ENCODE assay signal across 25 cellular contexts in genomic region chr3:34065901-34066300, GRCh38.
"Had no signal": no experiment of that assay in that cellular context is flagged by ENCODE, and none has a peak within 500 bp of the region (broad histone marks: within the 10 kb centered on the region; RNA-seq: fewer than 3 reads in every experiment).

No MANE protein-coding gene starts in this region.

- DNase-seq: colonic mucosa; effector CD8-positive, alpha-beta T cell; endodermal cell; foreskin fibroblast; gastrocnemius medialis; head of caudate nucleus; left ventricle myocardium superior; lower lobe of right lung; naive thymus-derived CD4-positive, alpha-beta T cell; spleen; stimulated activated naive B cell treated with anti-CD40 and anti-IgM and Interleukin-4, amounts not matched to agents 10 μg/mL and 1 μg/mL and 100 μg/mL, for 72 hours; upper lobe of right lung; uterus had no signal

- H3K27ac ChIP-seq: colonic mucosa, epithelial cell of prostate, gastrocnemius medialis, lower lobe of right lung, parathyroid adenoma, prostate gland, right atrium auricular region, skin epidermis, spleen, thoracic aorta, tibial nerve, upper lobe of right lung, uterus had no signal

- H3K4me1 ChIP-seq: colonic mucosa, gastrocnemius medialis, lower lobe of right lung, parathyroid adenoma, prostate gland, right atrium auricular region, spleen, tibial nerve, upper lobe of right lung, uterus had no signal

- H3K27me3 ChIP-seq: colonic mucosa, gastrocnemius medialis, right atrium auricular region, spleen, tibial nerve, upper lobe of right lung, uterus had no signal

- H3K4me1 Mint-ChIP-seq: endodermal cell; naive thymus-derived CD4-positive, alpha-beta T cell; neural crest cell; stimulated activated naive B cell treated with anti-CD40 and anti-IgM and Interleukin-4, amounts not matched to agents 10 μg/mL and 1 μg/mL and 100 μg/mL, for 72 hours had no signal

- H3K4me3 ChIP-seq: colonic mucosa, gastrocnemius medialis, lower lobe of right lung, prostate gland, right atrium auricular region, skin epidermis, spleen, thoracic aorta, tibial nerve, upper lobe of right lung, uterus had no signal

- H3K9me3 Mint-ChIP-seq: stimulated activated naive CD8-positive, alpha-beta T cell treated with anti-CD3 and anti-CD28 coated beads, Interleukin-15, Interleukin-2, amounts not matched to agents 100 ng/mL and 50 ng/mL, for 24 hours had no signal

- ATAC-seq: esophagus mucosa; gastrocnemius medialis; left ventricle myocardium superior; lower lobe of right lung; naive thymus-derived CD4-positive, alpha-beta T cell; sciatic nerve; stimulated activated naive B cell treated with anti-CD40 and anti-IgM and Interleukin-4, amounts not matched to agents 10 μg/mL and 1 μg/mL and 100 μg/mL, for 72 hours; upper lobe of right lung had no signal

- H3K9me3 ChIP-seq: colonic mucosa, lower lobe of right lung, prostate gland, thoracic aorta, upper lobe of right lung, uterus had no signal

- H3K36me3 Mint-ChIP-seq: naive thymus-derived CD4-positive, alpha-beta T cell had no signal

- H3K27ac Mint-ChIP-seq: dendritic cell treated with granulocyte-macrophage colony-stimulating factor and Interleukin-4, amounts not matched to agents 40 ng/mL and 50 ng/mL, for 4 days; endodermal cell; naive thymus-derived CD4-positive, alpha-beta T cell; stimulated activated naive B cell treated with anti-CD40 and anti-IgM and Interleukin-4, amounts not matched to agents 10 μg/mL and 1 μg/mL and 100 μg/mL, for 72 hours; stimulated activated naive CD8-positive, alpha-beta T cell treated with anti-CD3 and anti-CD28 coated beads, Interleukin-15, Interleukin-2, amounts not matched to agents 100 ng/mL and 50 ng/mL, for 24 hours had no signal

- H3K27me3 Mint-ChIP-seq: dendritic cell treated with granulocyte-macrophage colony-stimulating factor and Interleukin-4, amounts not matched to agents 40 ng/mL and 50 ng/mL, for 4 days; stimulated activated naive B cell treated with anti-CD40 and anti-IgM and Interleukin-4, amounts not matched to agents 10 μg/mL and 1 μg/mL and 100 μg/mL, for 72 hours; stimulated activated naive CD8-positive, alpha-beta T cell treated with anti-CD3 and anti-CD28 coated beads, Interleukin-15, Interleukin-2, amounts not matched to agents 100 ng/mL and 50 ng/mL, for 24 hours had no signal

- H3K36me3 ChIP-seq: colonic mucosa, gastrocnemius medialis, lower lobe of right lung, prostate gland, right atrium auricular region, spleen, thoracic aorta, tibial nerve, upper lobe of right lung, uterus had no signal

- H3K4me3 Mint-ChIP-seq: dendritic cell treated with granulocyte-macrophage colony-stimulating factor and Interleukin-4, amounts not matched to agents 40 ng/mL and 50 ng/mL, for 4 days; endodermal cell; naive thymus-derived CD4-positive, alpha-beta T cell; neural crest cell; stimulated activated naive B cell treated with anti-CD40 and anti-IgM and Interleukin-4, amounts not matched to agents 10 μg/mL and 1 μg/mL and 100 μg/mL, for 72 hours; stimulated activated naive CD8-positive, alpha-beta T cell treated with anti-CD3 and anti-CD28 coated beads, Interleukin-15, Interleukin-2, amounts not matched to agents 100 ng/mL and 50 ng/mL, for 24 hours had no signal
